Comparison of ENCODE assay signal across 22 cellular contexts in the genomic region with DNA sequence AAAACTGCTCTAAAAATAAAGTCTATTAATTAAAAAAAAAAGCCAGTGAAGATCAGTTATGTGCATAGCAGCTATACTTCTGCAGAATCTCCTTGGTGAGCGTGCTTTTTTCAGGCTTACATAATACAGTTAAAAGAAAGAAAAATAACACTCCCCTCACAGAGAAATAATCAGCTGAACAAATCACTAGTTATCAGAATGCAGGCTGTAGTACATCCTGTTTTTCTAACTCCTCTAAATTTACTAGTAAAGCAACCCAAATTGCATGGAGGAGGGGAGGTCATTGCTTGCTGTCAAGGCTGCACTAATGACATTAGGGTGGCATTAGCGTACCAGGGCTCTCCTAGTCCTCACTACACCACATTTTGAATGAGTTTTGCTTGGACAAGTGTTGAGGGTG.
DNase-seq lines count a peak whose midpoint lies in the region; ATAC-seq, FAIRE-seq and TF ChIP-seq lines count a peak whose summit lies in the region.
"Had no signal": no experiment of that assay in that cellular context is flagged by ENCODE, and none has a peak within 500 bp of the region (broad histone marks: within the 10 kb centered on the region; RNA-seq: fewer than 3 reads in every experiment).

No MANE protein-coding gene starts in this region.

- H3K27ac Mint-ChIP-seq in CD4-positive, alpha-beta T cell: peak overlapping the region; percentile 10
- peak overlapping the region; percentile 90 for H3K27ac Mint-ChIP-seq in T-helper 17 cell
- H3K27ac Mint-ChIP-seq in CD8-positive, alpha-beta T cell: no peak overlapping the region

- H4K20me1 ChIP-seq in KMS-11 (ENCODE audit: insufficient read depth): no peaks in the 10 kb centered on the region
- H4K20me1 ChIP-seq in endothelial cell of umbilical vein (replicated peaks; ENCODE audit: control insufficient read depth, extremely low read depth, insufficient read depth, low read length): no peaks in the 10 kb centered on the region
- no peaks in the 10 kb centered on the region for H4K20me1 ChIP-seq in OCI-LY7 (ENCODE audit: insufficient read depth, low read length)

- no peak overlapping the region for H3K4me3 Mint-ChIP-seq in CD4-positive, alpha-beta T cell
- H3K4me3 Mint-ChIP-seq in T-helper 17 cell: no peak overlapping the region
- no peak overlapping the region for H3K4me3 Mint-ChIP-seq in CD8-positive, alpha-beta T cell

- H3K79me2 ChIP-seq in KMS-11 (ENCODE audit: insufficient read depth, low read depth) (no peaks in the 10 kb centered on the region), endothelial cell of umbilical vein (ENCODE audit: control insufficient read depth, insufficient read depth, low read length) (no peaks in the 10 kb centered on the region), OCI-LY7 (ENCODE audit: insufficient read depth, low read depth, low read length) (no peaks in the 10 kb centered on the region)

- peak; percentile 51 for ATAC-seq in CD4-positive, alpha-beta T cell (ENCODE audit: poor library complexity)
- ATAC-seq in T-helper 17 cell: peak; percentile 48
- ATAC-seq in GM18907 (IDR thresholded peaks at IDR 0.05; ENCODE audit: unreplicated experiment): no peak
- ATAC-seq in CD8-positive, alpha-beta T cell: no peak

- POLR2A ChIA-PET in CD4-positive, alpha-beta T cell (lab: Charles Lee): interaction anchor here (1.1 to 1.5 kb wide), 3 partner anchors 20 to 127 kb away, joined by 3 to 8 read pairs (median 4); no protein-coding TSS in a partner anchor
- POLR2A ChIA-PET in endothelial cell of umbilical vein (lab: Charles Lee): no interaction called here
- POLR2A ChIA-PET in OCI-LY7 (lab: Charles Lee): interaction anchor here (0.5 to 1.1 kb wide), 2 partner anchors 12 to 1671 kb away, joined by 3 to 4 read pairs; no protein-coding TSS in a partner anchor
- POLR2A ChIA-PET in CD8-positive, alpha-beta T cell (lab: Charles Lee): interaction anchor here (0.6 kb wide), 1 partner anchor 176 kb away, joined by 4 read pairs; no protein-coding TSS in a partner anchor

- H3K27ac ChIP-seq in CD4-positive, alpha-beta T cell (ENCODE audit: low read depth, low read length): no peak overlapping the region
- H3K27ac ChIP-seq in KMS-11 (no peak overlapping the region), endothelial cell of umbilical vein (ENCODE audit: insufficient read depth, low read depth, low read length) (no peak overlapping the region), OCI-LY7 (ENCODE audit: low read depth, low read length, poor library complexity, severe bottlenecking) (no peak overlapping the region)
- H3K27ac ChIP-seq in CD8-positive, alpha-beta T cell (ENCODE audit: low read depth, low read length): no peak overlapping the region
- H3K27ac ChIP-seq: Peyer's patch, SJCRH30 had no signal

- H3K4me2 ChIP-seq in KMS-11: peak overlapping the region; percentile 14; the same call in 1 of the 2 replicates
- H3K4me2 ChIP-seq in endothelial cell of umbilical vein (ENCODE audit: insufficient read depth, low read length): no peak overlapping the region
- H3K4me2 ChIP-seq in OCI-LY7 (ENCODE audit: low read length): no peak overlapping the region

- H3K9me1 ChIP-seq in endothelial cell of umbilical vein (replicated peaks; ENCODE audit: control insufficient read depth, extremely low read depth, insufficient read depth, low read length): no peaks in the 10 kb centered on the region

- H3K36me3 Mint-ChIP-seq in CD4-positive, alpha-beta T cell (ENCODE audit: low read depth): peaks cover 17% of the 10 kb centered on the region
- no peaks in the 10 kb centered on the region for H3K36me3 Mint-ChIP-seq in T-helper 17 cell (ENCODE audit: low read depth)
- peaks cover 2% of the 10 kb centered on the region for H3K36me3 Mint-ChIP-seq in CD8-positive, alpha-beta T cell

- H3K9me3 Mint-ChIP-seq in CD4-positive, alpha-beta T cell: peaks cover 2% of the 10 kb centered on the region
- peaks cover 4% of the 10 kb centered on the region for H3K9me3 Mint-ChIP-seq in CD8-positive, alpha-beta T cell

- no peak for DNase-seq in CD4-positive, alpha-beta T cell
- no peak for DNase-seq in T-helper 17 cell
- DNase-seq in endothelial cell of umbilical vein (ENCODE audit: low read depth, low spot score): peak; percentile 30
- DNase-seq in OCI-LY7 (ENCODE audit: low spot score): no peak
- no peak for DNase-seq in CD8-positive, alpha-beta T cell
- DNase-seq in hypothalamus (lab: John Stamatoyannopoulos, UW): no peak
- DNase-seq: CD8-positive, alpha-beta memory T cell; GDM1; NCI-H1092 treated with DMSO at 0.1 percent for 48 hours; NCI-H1436 treated with DMSO at 0.1 percent for 48 hours; NCI-H1930; NCI-H226; NCI-H748 treated with DMSO at 0.1 percent for 48 hours; NK-92 treated with Interleukin-12 subunit alpha and Interleukin-12 subunit beta, amount 100 ng/mL, for 24 hours; Peyer's patch; SJCRH30 had no signal

- no peak for FAIRE-seq in endothelial cell of umbilical vein (lab: Jason Lieb, UNC)
- FAIRE-seq: D721Med, GM18507, GM19239, H1 had no signal

- TF ChIP-seq CTCF in CD4-positive, alpha-beta T cell (IDR thresholded peaks at IDR 0.05): no peak
- TF ChIP-seq CTCF in KMS-11 (conservative IDR thresholded peaks at IDR 0.05; ENCODE audit: low read depth, low read length) (no peak), endothelial cell of umbilical vein (IDR thresholded peaks at IDR 0.05; ENCODE audit: extremely low read depth in 1 of 2, insufficient read depth in 1 of 2, low read depth in 1 of 2, low read length in 2 of 2) (no peak), OCI-LY7 (conservative IDR thresholded peaks at IDR 0.05; ENCODE audit: low read length) (no peak)
- TF ChIP-seq CTCF in CD8-positive, alpha-beta T cell (IDR thresholded peaks at IDR 0.05): no peak

- dilution Hi-C loops in endothelial cell of umbilical vein (cut with MboI; ENCODE audit: extremely low pct_ligation_motif_present, low sequenced_read_pairs): no loop called here

- intact Hi-C loops in CD4-positive, alpha-beta T cell (cut with DNase I, micrococcal nuclease): loop anchor here in 1 of 2 experiments (10.0 kb wide), 1 partner anchor 162 kb away; no protein-coding TSS in a partner anchor
- intact Hi-C loops in endothelial cell of umbilical vein (cut with micrococcal nuclease) (no loop called here), OCI-LY7 (cut with micrococcal nuclease; ENCODE audit: unreplicated experiment) (no loop called here)
- intact Hi-C loops in CD8-positive, alpha-beta T cell (cut with DNase I, micrococcal nuclease): no loop called here

- H3K36me3 ChIP-seq in KMS-11 (ENCODE audit: insufficient read depth): no peaks in the 10 kb centered on the region
- no peaks in the 10 kb centered on the region for H3K36me3 ChIP-seq in endothelial cell of umbilical vein (ENCODE audit: control insufficient read depth in 2 of 2, extremely low read depth in 1 of 2, insufficient read depth in 2 of 2, low read length in 2 of 2)
- no peaks in the 10 kb centered on the region for H3K36me3 ChIP-seq in OCI-LY7 (ENCODE audit: insufficient read depth, low read length)
- no peaks in the 10 kb centered on the region for H3K36me3 ChIP-seq in CD8-positive, alpha-beta T cell (ENCODE audit: insufficient read depth, low read length)
- H3K36me3 ChIP-seq: Peyer's patch, SJCRH30 had no signal

- no peaks in the 10 kb centered on the region for H3K9me3 ChIP-seq in CD4-positive, alpha-beta T cell (ENCODE audit: control insufficient read depth, low read length)
- no peaks in the 10 kb centered on the region for H3K9me3 ChIP-seq in T-helper 17 cell (ENCODE audit: control insufficient read depth, low read length, poor library complexity, severe bottlenecking)
- H3K9me3 ChIP-seq in endothelial cell of umbilical vein (replicated peaks; ENCODE audit: control insufficient read depth, insufficient read depth, low read length): no peaks in the 10 kb centered on the region
- H3K9me3 ChIP-seq in OCI-LY7 (ENCODE audit: low read length): no peaks in the 10 kb centered on the region
- H3K9me3 ChIP-seq in CD8-positive, alpha-beta T cell (ENCODE audit: low read length): no peaks in the 10 kb centered on the region
- H3K9me3 ChIP-seq: Peyer's patch, SJCRH30 had no signal

- H3K4me1 ChIP-seq in KMS-11 (ENCODE audit: low read depth, poor library complexity, severe bottlenecking) (peaks cover 18% of the 10 kb centered on the region), endothelial cell of umbilical vein (ENCODE audit: control insufficient read depth, extremely low read depth, insufficient read depth, low read length) (no peaks in the 10 kb centered on the region), OCI-LY7 (ENCODE audit: insufficient read depth, low read length, poor library complexity, severe bottlenecking) (no peaks in the 10 kb centered on the region)
- no peaks in the 10 kb centered on the region for H3K4me1 ChIP-seq in CD8-positive, alpha-beta T cell (ENCODE audit: insufficient read depth, low read length)
- H3K4me1 ChIP-seq: Peyer's patch, SJCRH30 had no signal

- H3K4me3 ChIP-seq in KMS-11 (IDR thresholded peaks at IDR 0.05; ENCODE audit: insufficient read depth, low read depth, low read length): no peak overlapping the region
- no peak overlapping the region for H3K4me3 ChIP-seq in endothelial cell of umbilical vein (replicated peaks in 1 of 3; ENCODE audit: insufficient read depth in 1 of 3, low read depth in 1 of 3, low read length in 3 of 3)
- no peak overlapping the region for H3K4me3 ChIP-seq in OCI-LY7 (ENCODE audit: low read depth, low read length, poor library complexity, severe bottlenecking)
- H3K4me3 ChIP-seq in CD8-positive, alpha-beta T cell (ENCODE audit: low read depth, low read length): no peak overlapping the region
- H3K4me3 ChIP-seq: Peyer's patch, SJCRH30 had no signal

- BruUV-seq in endothelial cell of umbilical vein (replicated peaks; lab: Mats Ljungman, UMichigan) (no TSS peak), OCI-LY7 (replicated peaks; lab: Mats Ljungman, UMichigan) (no TSS peak)

- H2AFZ ChIP-seq in KMS-11 (ENCODE audit: low read depth) (no peak overlapping the region), endothelial cell of umbilical vein (ENCODE audit: low read depth, low read length) (no peak overlapping the region), OCI-LY7 (ENCODE audit: low read length) (no peak overlapping the region)

- no peak for TF ChIP-seq POLR2A in endothelial cell of umbilical vein (IDR thresholded peaks at IDR 0.05; ENCODE audit: low read depth, low read length)

- no peak overlapping the region for H3K9ac ChIP-seq in KMS-11
- H3K9ac ChIP-seq in endothelial cell of umbilical vein (replicated peaks; ENCODE audit: extremely low read depth, insufficient read depth, low read length): no peak overlapping the region

- H3K9me2 ChIP-seq in OCI-LY7 (ENCODE audit: insufficient read depth, low read length): no peaks in the 10 kb centered on the region

- CTCF ChIA-PET in CD4-positive, alpha-beta T cell (lab: Charles Lee): no interaction called here
- CTCF ChIA-PET in endothelial cell of umbilical vein (lab: Charles Lee): interaction anchor here (1.7 kb wide), 1 partner anchor 14 kb away, joined by 4 read pairs; no protein-coding TSS in a partner anchor
- CTCF ChIA-PET in OCI-LY7 (lab: Charles Lee; ENCODE audit: unreplicated experiment): no interaction called here
- CTCF ChIA-PET in CD8-positive, alpha-beta T cell (lab: Charles Lee): interaction anchor here (0.6 kb wide), 1 partner anchor 118 kb away, joined by 3 read pairs; no protein-coding TSS in a partner anchor

- no peaks in the 10 kb centered on the region for H3K27me3 ChIP-seq in CD4-positive, alpha-beta T cell (ENCODE audit: control insufficient read depth, insufficient read depth, low read length)
- no peaks in the 10 kb centered on the region for H3K27me3 ChIP-seq in KMS-11 (ENCODE audit: insufficient read depth, low read depth)
- H3K27me3 ChIP-seq in endothelial cell of umbilical vein (ENCODE audit: control insufficient read depth in 2 of 2, insufficient read depth in 2 of 2, low read length in 2 of 2): no peaks in the 10 kb centered on the region
- no peaks in the 10 kb centered on the region for H3K27me3 ChIP-seq in CD8-positive, alpha-beta T cell (ENCODE audit: insufficient read depth, low read length)
- H3K27me3 ChIP-seq: Peyer's patch, SJCRH30 had no signal

- H3K27me3 Mint-ChIP-seq in CD4-positive, alpha-beta T cell: no peaks in the 10 kb centered on the region
- H3K27me3 Mint-ChIP-seq in T-helper 17 cell: no peaks in the 10 kb centered on the region
- no peaks in the 10 kb centered on the region for H3K27me3 Mint-ChIP-seq in CD8-positive, alpha-beta T cell (ENCODE audit: low read depth)

- H3K4me1 Mint-ChIP-seq in CD4-positive, alpha-beta T cell (ENCODE audit: low read depth): peaks cover 82% of the 10 kb centered on the region
- H3K4me1 Mint-ChIP-seq in T-helper 17 cell: peaks cover 46% of the 10 kb centered on the region
- peaks cover 29% of the 10 kb centered on the region for H3K4me1 Mint-ChIP-seq in CD8-positive, alpha-beta T cell (ENCODE audit: low read depth)

Comparison
In these comparisons a context has a peak if more than half of its experiments do, and no peak if none do; other contexts are left out.
1. ATAC-seq: peak in CD4-positive, alpha-beta T cell (single experiment) and T-helper 17 cell (single experiment); none in GM18907 (single experiment) and CD8-positive, alpha-beta T cell (single experiment).
2. CTCF ChIA-PET loops: an anchor here in endothelial cell of umbilical vein (1.7 kb wide) and CD8-positive, alpha-beta T cell (0.6 kb wide); none called in CD4-positive, alpha-beta T cell and OCI-LY7.